ENCODE assay signal across 1 cellular context in genomic region chr3:101868534-101869464, GRCh38.
A peak's percentile ranks its signal among the peaks of the same experiment; 100 is the strongest.
TF ChIP-seq lines count a peak whose summit lies in the region.

No MANE protein-coding gene starts in this region.

TF ChIP-seq in K562, 482 proteins besides CTCF, POLR2A, EP300 and RAD21 (continued from another document and continues in another):
- TF ChIP-seq, protein P1, sequence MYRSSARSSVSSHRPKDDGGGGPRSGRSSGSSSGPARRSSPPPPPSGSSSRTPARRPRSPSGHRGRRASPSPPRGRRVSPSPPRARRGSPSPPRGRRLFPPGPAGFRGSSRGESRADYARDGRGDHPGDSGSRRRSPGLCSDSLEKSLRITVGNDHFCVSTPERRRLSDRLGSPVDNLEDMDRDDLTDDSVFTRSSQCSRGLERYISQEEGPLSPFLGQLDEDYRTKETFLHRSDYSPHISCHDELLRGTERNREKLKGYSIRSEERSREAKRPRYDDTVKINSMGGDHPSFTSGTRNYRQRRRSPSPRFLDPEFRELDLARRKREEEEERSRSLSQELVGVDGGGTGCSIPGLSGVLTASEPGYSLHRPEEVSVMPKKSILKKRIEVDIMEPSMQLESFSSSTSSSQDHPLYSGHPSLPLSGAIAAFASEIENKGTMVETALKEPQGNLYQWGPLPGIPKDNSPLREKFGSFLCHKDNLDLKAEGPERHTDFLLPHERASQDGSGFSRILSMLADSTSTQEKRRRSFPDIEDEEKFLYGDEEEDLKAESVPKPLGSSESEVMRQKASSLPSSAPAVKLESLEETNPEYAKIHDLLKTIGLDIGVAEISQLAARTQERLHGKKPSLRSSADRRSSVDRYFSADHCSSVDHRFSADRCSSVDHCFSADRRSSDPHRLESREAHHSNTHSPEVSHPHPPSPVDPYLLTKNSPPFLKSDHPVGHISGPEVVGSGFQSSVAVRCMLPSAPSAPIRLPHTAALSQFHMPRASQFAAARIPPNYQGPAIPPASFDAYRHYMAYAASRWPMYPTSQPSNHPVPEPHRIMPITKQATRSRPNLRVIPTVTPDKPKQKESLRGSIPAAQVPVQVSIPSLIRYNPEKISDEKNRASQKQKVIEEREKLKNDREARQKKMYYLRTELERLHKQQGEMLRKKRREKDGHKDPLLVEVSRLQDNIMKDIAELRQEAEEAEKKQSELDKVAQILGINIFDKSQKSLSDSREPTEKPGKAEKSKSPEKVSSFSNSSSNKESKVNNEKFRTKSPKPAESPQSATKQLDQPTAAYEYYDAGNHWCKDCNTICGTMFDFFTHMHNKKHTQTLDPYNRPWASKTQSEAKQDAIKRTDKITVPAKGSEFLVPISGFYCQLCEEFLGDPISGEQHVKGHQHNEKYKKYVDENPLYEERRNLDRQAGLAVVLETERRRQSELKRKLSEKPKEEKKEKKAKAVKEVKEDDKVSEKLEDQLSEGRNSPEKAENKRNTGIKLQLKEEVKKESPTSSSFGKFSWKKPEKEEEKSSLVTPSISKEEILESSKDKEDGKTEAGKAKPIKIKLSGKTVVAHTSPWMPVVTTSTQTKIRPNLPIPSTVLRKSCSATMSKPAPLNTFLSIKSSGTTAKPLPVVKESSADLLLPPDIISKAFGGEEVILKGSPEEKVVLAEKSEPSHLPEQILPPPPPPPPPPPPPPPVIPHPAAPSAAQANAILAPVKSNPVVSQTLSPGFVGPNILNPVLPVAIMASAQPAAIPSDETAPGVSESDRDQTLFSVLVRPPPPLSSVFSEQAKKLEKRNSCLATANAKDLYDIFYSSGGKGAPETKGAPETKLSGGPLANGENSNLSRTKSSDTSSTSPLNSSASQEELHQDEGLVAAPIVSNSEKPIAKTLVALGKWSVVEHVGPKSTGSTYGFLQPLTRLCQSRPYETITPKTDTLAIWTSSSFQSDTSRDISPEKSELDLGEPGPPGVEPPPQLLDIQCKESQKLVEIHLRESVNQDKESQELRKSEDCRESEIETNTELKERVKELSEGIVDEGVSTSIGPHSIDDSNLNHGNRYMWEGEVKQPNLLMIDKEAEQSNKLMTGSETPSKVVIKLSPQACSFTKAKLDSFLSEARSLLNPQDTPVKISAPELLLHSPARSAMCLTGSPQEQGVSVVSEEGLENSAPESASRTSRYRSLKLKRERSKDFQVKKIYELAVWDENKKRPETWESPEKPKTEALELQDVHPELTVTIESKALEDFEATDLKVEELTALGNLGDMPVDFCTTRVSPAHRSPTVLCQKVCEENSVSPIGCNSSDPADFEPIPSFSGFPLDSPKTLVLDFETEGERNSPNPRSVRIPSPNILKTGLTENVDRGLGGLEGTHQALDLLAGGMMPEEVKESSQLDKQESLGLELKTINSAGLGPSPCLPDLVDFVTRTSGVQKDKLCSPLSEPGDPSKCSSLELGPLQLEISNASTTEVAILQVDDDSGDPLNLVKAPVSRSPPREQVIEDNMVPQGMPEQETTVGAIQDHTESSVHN (IDR thresholded peaks at IDR 0.05; ENCODE audit: borderline replicate concordance in 1 of 2, low read depth in 1 of 2) = no peak
- no peak for TF ChIP-seq ZNF224 (CRISPR knock-in tag; IDR thresholded peaks at IDR 0.05)
- peak in 1 of 2 experiments; percentile 77; a peak in 1 of 3 replicates for TF ChIP-seq CBX3 (IDR thresholded peaks at IDR 0.05; ENCODE audit: borderline replicate concordance in 1 of 2, low read length in 2 of 2)
- TF ChIP-seq THAP12 (CRISPR knock-in tag; IDR thresholded peaks at IDR 0.05) = no peak
- TF ChIP-seq, protein P2, sequence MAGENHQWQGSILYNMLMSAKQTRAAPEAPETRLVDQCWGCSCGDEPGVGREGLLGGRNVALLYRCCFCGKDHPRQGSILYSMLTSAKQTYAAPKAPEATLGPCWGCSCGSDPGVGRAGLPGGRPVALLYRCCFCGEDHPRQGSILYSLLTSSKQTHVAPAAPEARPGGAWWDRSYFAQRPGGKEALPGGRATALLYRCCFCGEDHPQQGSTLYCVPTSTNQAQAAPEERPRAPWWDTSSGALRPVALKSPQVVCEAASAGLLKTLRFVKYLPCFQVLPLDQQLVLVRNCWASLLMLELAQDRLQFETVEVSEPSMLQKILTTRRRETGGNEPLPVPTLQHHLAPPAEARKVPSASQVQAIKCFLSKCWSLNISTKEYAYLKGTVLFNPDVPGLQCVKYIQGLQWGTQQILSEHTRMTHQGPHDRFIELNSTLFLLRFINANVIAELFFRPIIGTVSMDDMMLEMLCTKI (IDR thresholded peaks at IDR 0.05; ENCODE audit: partially characterized antibody) = no peak
- TF ChIP-seq GTF2F1 (IDR thresholded peaks at IDR 0.05; ENCODE audit: low read depth, low read length) = no peak
- no peak for TF ChIP-seq BCLAF1 (IDR thresholded peaks at IDR 0.05; ENCODE audit: borderline replicate concordance in 1 of 2, control insufficient read depth in 1 of 2, low read depth in 2 of 2, low read length in 1 of 2)
- no peak for TF ChIP-seq MECOM (CRISPR knock-in tag; IDR thresholded peaks at IDR 0.05)
- no peak for TF ChIP-seq PHB (CRISPR knock-in tag; IDR thresholded peaks at IDR 0.05)
- TF ChIP-seq, protein P3, sequence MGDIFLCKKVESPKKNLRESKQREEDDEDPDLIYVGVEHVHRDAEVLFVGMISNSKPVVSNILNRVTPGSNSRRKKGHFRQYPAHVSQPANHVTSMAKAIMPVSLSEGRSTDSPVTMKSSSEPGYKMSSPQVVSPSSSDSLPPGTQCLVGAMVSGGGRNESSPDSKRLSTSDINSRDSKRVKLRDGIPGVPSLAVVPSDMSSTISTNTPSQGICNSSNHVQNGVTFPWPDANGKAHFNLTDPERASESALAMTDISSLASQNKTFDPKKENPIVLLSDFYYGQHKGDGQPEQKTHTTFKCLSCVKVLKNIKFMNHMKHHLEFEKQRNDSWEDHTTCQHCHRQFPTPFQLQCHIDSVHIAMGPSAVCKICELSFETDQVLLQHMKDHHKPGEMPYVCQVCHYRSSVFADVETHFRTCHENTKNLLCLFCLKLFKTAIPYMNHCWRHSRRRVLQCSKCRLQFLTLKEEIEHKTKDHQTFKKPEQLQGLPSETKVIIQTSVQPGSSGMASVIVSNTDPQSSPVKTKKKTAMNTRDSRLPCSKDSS (IDR thresholded peaks at IDR 0.05; ENCODE audit: low read depth, partially characterized antibody) = no peak
- no peak for TF ChIP-seq PHF8 (IDR thresholded peaks at IDR 0.05; ENCODE audit: borderline replicate concordance, low read length)
- TF ChIP-seq POLR2G (IDR thresholded peaks at IDR 0.05; ENCODE audit: low read depth, low read length) = no peak
- no peak for TF ChIP-seq JUNB (CRISPR knock-in tag; conservative IDR thresholded peaks at IDR 0.05)
- TF ChIP-seq, protein P4, sequence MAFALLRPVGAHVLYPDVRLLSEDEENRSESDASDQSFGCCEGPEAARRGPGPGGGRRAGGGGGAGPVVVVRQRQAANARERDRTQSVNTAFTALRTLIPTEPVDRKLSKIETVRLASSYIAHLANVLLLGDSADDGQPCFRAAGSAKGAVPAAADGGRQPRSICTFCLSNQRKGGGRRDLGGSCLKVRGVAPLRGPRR (CRISPR knock-in tag; IDR thresholded peaks at IDR 0.05) = no peak
- TF ChIP-seq, protein P5, sequence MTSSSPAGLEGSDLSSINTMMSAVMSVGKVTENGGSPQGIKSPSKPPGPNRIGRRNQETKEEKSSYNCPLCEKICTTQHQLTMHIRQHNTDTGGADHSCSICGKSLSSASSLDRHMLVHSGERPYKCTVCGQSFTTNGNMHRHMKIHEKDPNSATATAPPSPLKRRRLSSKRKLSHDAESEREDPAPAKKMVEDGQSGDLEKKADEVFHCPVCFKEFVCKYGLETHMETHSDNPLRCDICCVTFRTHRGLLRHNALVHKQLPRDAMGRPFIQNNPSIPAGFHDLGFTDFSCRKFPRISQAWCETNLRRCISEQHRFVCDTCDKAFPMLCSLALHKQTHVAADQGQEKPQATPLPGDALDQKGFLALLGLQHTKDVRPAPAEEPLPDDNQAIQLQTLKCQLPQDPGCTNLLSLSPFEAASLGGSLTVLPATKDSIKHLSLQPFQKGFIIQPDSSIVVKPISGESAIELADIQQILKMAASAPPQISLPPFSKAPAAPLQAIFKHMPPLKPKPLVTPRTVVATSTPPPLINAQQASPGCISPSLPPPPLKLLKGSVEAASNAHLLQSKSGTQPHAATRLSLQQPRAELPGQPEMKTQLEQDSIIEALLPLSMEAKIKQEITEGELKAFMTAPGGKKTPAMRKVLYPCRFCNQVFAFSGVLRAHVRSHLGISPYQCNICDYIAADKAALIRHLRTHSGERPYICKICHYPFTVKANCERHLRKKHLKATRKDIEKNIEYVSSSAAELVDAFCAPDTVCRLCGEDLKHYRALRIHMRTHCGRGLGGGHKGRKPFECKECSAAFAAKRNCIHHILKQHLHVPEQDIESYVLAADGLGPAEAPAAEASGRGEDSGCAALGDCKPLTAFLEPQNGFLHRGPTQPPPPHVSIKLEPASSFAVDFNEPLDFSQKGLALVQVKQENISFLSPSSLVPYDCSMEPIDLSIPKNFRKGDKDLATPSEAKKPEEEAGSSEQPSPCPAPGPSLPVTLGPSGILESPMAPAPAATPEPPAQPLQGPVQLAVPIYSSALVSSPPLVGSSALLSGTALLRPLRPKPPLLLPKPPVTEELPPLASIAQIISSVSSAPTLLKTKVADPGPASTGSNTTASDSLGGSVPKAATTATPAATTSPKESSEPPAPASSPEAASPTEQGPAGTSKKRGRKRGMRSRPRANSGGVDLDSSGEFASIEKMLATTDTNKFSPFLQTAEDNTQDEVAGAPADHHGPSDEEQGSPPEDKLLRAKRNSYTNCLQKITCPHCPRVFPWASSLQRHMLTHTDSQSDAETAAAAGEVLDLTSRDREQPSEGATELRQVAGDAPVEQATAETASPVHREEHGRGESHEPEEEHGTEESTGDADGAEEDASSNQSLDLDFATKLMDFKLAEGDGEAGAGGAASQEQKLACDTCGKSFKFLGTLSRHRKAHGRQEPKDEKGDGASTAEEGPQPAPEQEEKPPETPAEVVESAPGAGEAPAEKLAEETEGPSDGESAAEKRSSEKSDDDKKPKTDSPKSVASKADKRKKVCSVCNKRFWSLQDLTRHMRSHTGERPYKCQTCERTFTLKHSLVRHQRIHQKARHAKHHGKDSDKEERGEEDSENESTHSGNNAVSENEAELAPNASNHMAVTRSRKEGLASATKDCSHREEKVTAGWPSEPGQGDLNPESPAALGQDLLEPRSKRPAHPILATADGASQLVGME (CRISPR knock-in tag; IDR thresholded peaks at IDR 0.05) = no peak
- TF ChIP-seq CUX1 (CRISPR knock-in tag; IDR thresholded peaks at IDR 0.05) = no peak
- TF ChIP-seq SNIP1 (IDR thresholded peaks at IDR 0.05; ENCODE audit: low read depth) = no peak
- TF ChIP-seq JUN (IDR thresholded peaks at IDR 0.05; ENCODE audit: borderline replicate concordance, low read depth, low read length) = no peak
- TF ChIP-seq JUN (CRISPR knock-in tag; IDR thresholded peaks at IDR 0.05; ENCODE audit: borderline replicate concordance) = no peak
